Comparison of ENCODE assay signal across 1 cellular context in genomic region chrX:120561634-120562568, GRCh38.
TF ChIP-seq lines count a peak whose summit lies in the region.

No MANE protein-coding gene starts in this region.

TF ChIP-seq in H1, 55 proteins besides CTCF, POLR2A, EP300 and RAD21 (continued from another document):
- TF ChIP-seq SIX5 (IDR thresholded peaks at IDR 0.05; ENCODE audit: low read depth, low read length): no peak
